Comparison of ENCODE assay signal across 1 cellular context in the genomic region with DNA sequence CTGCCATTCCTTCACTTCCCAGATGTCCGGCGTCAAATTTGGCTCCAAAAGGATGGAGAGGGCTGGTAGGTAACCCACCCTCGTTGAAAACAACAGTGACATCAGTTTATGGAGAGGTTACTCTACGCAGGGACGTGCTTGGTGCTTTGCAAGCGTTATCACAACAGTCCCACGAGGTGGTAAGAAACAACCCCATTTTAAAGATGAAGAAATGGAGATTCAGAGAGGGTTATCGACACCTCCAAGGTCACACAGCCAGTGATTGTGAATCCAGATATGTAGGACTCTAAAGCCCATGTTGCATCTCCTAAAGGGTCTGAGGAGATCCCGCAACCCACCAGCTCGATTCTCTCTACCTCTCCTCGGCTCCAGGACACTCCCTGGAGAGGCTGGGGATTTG.
A peak's percentile ranks its signal among the peaks of the same experiment; 100 is the strongest.
TF ChIP-seq lines count a peak whose summit lies in the region.

No MANE protein-coding gene starts in this region.

TF ChIP-seq in HepG2, 621 proteins besides CTCF, POLR2A, EP300 and RAD21:
- no peak for TF ChIP-seq ZNF652 (CRISPR knock-in tag; IDR thresholded peaks at IDR 0.05; ENCODE audit: borderline replicate concordance, low read depth)
- peak; percentile 53; the same call in 1 of the 2 replicates for TF ChIP-seq ZNF768 (CRISPR knock-in tag; IDR thresholded peaks at IDR 0.05)
- no peak for TF ChIP-seq ZNF672 (CRISPR knock-in tag; IDR thresholded peaks at IDR 0.05)
- no peak for TF ChIP-seq MATR3 (CRISPR knock-in tag; IDR thresholded peaks at IDR 0.05)
- TF ChIP-seq, protein P1, sequence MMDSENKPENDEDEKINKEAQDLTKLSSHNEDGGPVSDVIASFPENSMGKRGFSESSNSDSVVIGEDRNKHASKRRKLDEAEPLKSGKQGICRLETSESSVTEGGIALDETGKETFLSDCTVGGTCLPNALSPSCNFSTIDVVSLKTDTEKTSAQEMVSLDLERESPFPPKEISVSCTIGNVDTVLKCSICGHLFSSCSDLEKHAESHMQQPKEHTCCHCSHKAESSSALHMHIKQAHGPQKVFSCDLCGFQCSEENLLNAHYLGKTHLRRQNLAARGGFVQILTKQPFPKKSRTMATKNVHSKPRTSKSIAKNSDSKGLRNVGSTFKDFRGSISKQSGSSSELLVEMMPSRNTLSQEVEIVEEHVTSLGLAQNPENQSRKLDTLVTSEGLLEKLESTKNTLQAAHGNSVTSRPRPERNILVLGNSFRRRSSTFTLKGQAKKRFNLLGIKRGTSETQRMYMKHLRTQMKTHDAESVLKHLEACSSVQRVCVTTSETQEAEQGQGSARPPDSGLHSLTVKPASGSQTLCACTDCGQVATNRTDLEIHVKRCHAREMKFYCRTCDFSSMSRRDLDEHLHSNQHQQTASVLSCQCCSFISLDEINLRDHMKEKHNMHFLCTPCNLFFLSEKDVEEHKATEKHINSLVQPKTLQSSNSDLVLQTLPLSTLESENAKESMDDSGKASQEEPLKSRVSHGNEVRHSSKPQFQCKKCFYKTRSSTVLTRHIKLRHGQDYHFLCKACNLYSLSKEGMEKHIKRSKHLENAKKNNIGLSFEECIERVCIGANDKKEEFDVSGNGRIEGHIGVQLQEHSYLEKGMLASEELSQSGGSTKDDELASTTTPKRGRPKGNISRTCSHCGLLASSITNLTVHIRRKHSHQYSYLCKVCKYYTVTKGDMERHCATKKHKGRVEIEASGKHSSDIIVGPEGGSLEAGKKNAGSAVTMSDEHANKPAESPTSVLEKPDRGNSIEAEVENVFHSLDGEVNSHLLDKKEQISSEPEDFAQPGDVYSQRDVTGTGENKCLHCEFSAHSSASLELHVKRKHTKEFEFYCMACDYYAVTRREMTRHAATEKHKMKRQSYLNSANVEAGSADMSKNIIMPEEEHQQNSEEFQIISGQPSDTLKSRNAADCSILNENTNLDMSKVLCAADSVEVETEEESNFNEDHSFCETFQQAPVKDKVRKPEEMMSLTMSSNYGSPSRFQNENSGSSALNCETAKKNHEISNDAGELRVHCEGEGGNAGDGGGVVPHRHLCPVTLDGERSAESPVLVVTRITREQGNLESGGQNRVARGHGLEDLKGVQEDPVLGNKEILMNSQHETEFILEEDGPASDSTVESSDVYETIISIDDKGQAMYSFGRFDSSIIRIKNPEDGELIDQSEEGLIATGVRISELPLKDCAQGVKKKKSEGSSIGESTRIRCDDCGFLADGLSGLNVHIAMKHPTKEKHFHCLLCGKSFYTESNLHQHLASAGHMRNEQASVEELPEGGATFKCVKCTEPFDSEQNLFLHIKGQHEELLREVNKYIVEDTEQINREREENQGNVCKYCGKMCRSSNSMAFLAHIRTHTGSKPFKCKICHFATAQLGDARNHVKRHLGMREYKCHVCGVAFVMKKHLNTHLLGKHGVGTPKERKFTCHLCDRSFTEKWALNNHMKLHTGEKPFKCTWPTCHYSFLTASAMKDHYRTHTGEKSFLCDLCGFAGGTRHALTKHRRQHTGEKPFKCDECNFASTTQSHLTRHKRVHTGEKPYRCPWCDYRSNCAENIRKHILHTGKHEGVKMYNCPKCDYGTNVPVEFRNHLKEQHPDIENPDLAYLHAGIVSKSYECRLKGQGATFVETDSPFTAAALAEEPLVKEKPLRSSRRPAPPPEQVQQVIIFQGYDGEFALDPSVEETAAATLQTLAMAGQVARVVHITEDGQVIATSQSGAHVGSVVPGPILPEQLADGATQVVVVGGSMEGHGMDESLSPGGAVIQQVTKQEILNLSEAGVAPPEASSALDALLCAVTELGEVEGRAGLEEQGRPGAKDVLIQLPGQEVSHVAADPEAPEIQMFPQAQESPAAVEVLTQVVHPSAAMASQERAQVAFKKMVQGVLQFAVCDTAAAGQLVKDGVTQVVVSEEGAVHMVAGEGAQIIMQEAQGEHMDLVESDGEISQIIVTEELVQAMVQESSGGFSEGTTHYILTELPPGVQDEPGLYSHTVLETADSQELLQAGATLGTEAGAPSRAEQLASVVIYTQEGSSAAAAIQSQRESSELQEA (CRISPR knock-in tag; IDR thresholded peaks at IDR 0.05; ENCODE audit: not compliant biosample characterization), result no peak
- TF ChIP-seq MAFG (CRISPR knock-in tag; IDR thresholded peaks at IDR 0.05), result no peak
